Comparison of ENCODE assay signal across 20 cellular contexts in the genomic region with DNA sequence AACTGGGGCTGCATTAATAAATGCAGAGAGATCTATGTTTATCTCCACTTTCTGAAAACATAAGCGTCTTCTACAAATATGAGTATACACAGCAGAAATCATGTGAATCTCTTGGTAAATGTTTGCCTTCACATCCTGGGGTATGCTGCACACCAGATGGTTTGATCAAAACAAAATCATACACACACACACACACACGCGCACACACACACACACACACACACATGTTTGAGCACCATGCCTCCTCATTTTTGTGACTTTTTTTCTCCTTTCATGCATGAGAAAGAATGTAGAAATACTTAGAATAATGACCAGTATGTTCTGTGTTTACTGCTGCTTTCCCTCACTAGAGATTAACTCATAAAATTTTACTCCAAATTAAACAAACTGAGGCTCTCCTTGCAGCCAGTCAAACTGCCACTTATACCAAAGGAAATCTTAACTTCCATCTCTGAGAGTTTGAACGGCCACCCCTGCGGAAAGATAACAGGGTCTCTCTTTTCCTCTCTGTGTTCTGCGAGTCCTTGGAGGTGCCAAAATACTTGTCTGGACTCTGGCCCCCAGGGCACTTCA.
DNase-seq lines count a peak whose midpoint lies in the region; ATAC-seq, FAIRE-seq and TF ChIP-seq lines count a peak whose summit lies in the region.
"Had no signal": no experiment of that assay in that cellular context is flagged by ENCODE, and none has a peak within 500 bp of the region (broad histone marks: within the 10 kb centered on the region; RNA-seq: fewer than 3 reads in every experiment).

No MANE protein-coding gene starts in this region.

- no peaks in the 10 kb centered on the region for H3K27me3 Mint-ChIP-seq in osteocyte (ENCODE audit: unreplicated experiment)

- H3K9me3 ChIP-seq in cardiac muscle cell (ENCODE audit: low read depth) (no peaks in the 10 kb centered on the region), endothelial cell of umbilical vein (replicated peaks; ENCODE audit: control insufficient read depth, insufficient read depth, low read length) (no peaks in the 10 kb centered on the region), breast epithelium (no peaks in the 10 kb centered on the region), gastrocnemius medialis (no peaks in the 10 kb centered on the region)
- H3K9me3 ChIP-seq: esophagus squamous epithelium, pancreas, spleen had no signal

- H3K27me3 ChIP-seq in cardiac muscle cell (no peaks in the 10 kb centered on the region), endothelial cell of umbilical vein (ENCODE audit: control insufficient read depth in 2 of 2, insufficient read depth in 2 of 2, low read length in 2 of 2) (no peaks in the 10 kb centered on the region), breast epithelium (no peaks in the 10 kb centered on the region), gastrocnemius medialis (no peaks in the 10 kb centered on the region)
- H3K27me3 ChIP-seq: esophagus squamous epithelium, heart left ventricle, pancreas had no signal

- POLR2A ChIA-PET in endothelial cell of umbilical vein (lab: Charles Lee): no interaction called here

- H3K4me2 ChIP-seq in endothelial cell of umbilical vein (ENCODE audit: insufficient read depth, low read length): no peak overlapping the region

- CTCF ChIA-PET in endothelial cell of umbilical vein (lab: Charles Lee): no interaction called here

- peaks cover 8% of the 10 kb centered on the region for H3K36me3 Mint-ChIP-seq in osteocyte (ENCODE audit: unreplicated experiment)
- H3K36me3 Mint-ChIP-seq: stimulated activated effector memory CD8-positive, alpha-beta T cell treated with anti-CD3 and anti-CD28 coated beads, Interleukin-12 subunit alpha, Interleukin-12 subunit beta, amount 100 ng/mL, for 72 hours had no signal

- in situ Hi-C loops in gastrocnemius medialis (cut with MboI; ENCODE audit: low sequenced_read_pairs in 4 of 4): loop anchor here in 1 of 4 donors (25.0 kb wide), 1 partner anchor 119 kb away; no protein-coding TSS in a partner anchor

- no peaks in the 10 kb centered on the region for H4K20me1 ChIP-seq in endothelial cell of umbilical vein (replicated peaks; ENCODE audit: control insufficient read depth, extremely low read depth, insufficient read depth, low read length)

- no peaks in the 10 kb centered on the region for H3K9me1 ChIP-seq in endothelial cell of umbilical vein (replicated peaks; ENCODE audit: control insufficient read depth, extremely low read depth, insufficient read depth, low read length)

- no peaks in the 10 kb centered on the region for H3K79me2 ChIP-seq in endothelial cell of umbilical vein (ENCODE audit: control insufficient read depth, insufficient read depth, low read length)

- intact Hi-C loops in Right ventricle myocardium inferior (cut with DNase I) (loop anchor here (5.0 kb wide), 1 partner anchor 164 kb away; no protein-coding TSS in a partner anchor), endothelial cell of umbilical vein (cut with micrococcal nuclease) (no loop called here), breast epithelium (cut with DNase I; ENCODE audit: low total_unique reads) (no loop called here), gastrocnemius medialis (cut with DNase I; ENCODE audit: low total_unique reads) (no loop called here)

- no peak for DNase-seq in cardiac muscle cell (ENCODE audit: low read depth in 1 of 2, low spot score in 1 of 2)
- no peak for DNase-seq in Right ventricle myocardium inferior (ENCODE audit: missing footprints)
- peak; percentile 23 for DNase-seq in endothelial cell of umbilical vein (ENCODE audit: low read depth, low spot score)
- no peak for DNase-seq in osteocyte (ENCODE audit: extremely low spot score, unreplicated experiment)
- DNase-seq in omental fat pad (ENCODE audit: low spot score): no peak
- DNase-seq in breast epithelium (ENCODE audit: low spot score in 2 of 2): no peak
- no peak for DNase-seq in NCI-H2196 (lab: John Stamatoyannopoulos, UW; ENCODE audit: unreplicated experiment)
- no peak for DNase-seq in gastrocnemius medialis
- DNase-seq: activated CD4-positive, CD25-positive, alpha-beta regulatory T cell treated with anti-CD3 and anti-CD28 coated beads, Interleukin-2, amount 50 U/mL, for 72 hours; activated effector memory CD4-positive, alpha-beta T cell treated with anti-CD3 and anti-CD28 coated beads, Interleukin-2, amount 50 U/mL, for 16 hours; cortex of kidney; esophagus squamous epithelium; heart left ventricle; islet precursor cell; MV-4-11; pancreas; spleen had no signal

- H3K27ac Mint-ChIP-seq in osteocyte (ENCODE audit: unreplicated experiment): peak overlapping the region; percentile 90
- H3K27ac Mint-ChIP-seq: stimulated activated effector memory CD8-positive, alpha-beta T cell treated with anti-CD3 and anti-CD28 coated beads, Interleukin-12 subunit alpha, Interleukin-12 subunit beta, amount 100 ng/mL, for 72 hours; T-helper 2 cell treated with Interferon-gamma antibody and Interleukin-4, amounts not matched to agents 5 μg/mL and 100 μg/mL, for 36 hours had no signal

- H3K4me1 ChIP-seq in cardiac muscle cell (ENCODE audit: low read depth) (peaks cover 46% of the 10 kb centered on the region), endothelial cell of umbilical vein (ENCODE audit: control insufficient read depth, extremely low read depth, insufficient read depth, low read length) (peaks cover 5% of the 10 kb centered on the region), breast epithelium (no peaks in the 10 kb centered on the region), gastrocnemius medialis (no peaks in the 10 kb centered on the region)
- H3K4me1 ChIP-seq: esophagus squamous epithelium, pancreas had no signal

- no peak overlapping the region for H3K4me3 Mint-ChIP-seq in osteocyte (ENCODE audit: unreplicated experiment)
- H3K4me3 Mint-ChIP-seq: stimulated activated effector memory CD8-positive, alpha-beta T cell treated with anti-CD3 and anti-CD28 coated beads, Interleukin-12 subunit alpha, Interleukin-12 subunit beta, amount 100 ng/mL, for 72 hours; T-helper 2 cell treated with Interferon-gamma antibody and Interleukin-4, amounts not matched to agents 5 μg/mL and 100 μg/mL, for 36 hours had no signal

- TF ChIP-seq CTCF in cardiac muscle cell (IDR thresholded peaks at IDR 0.05; ENCODE audit: low read depth, low read length): no peak
- TF ChIP-seq CTCF in endothelial cell of umbilical vein (IDR thresholded peaks at IDR 0.05; ENCODE audit: extremely low read depth in 1 of 2, insufficient read depth in 1 of 2, low read depth in 1 of 2, low read length in 2 of 2): no peak
- no peak for TF ChIP-seq CTCF in osteocyte (IDR thresholded peaks at IDR 0.05)
- TF ChIP-seq CTCF in omental fat pad (IDR thresholded peaks at IDR 0.05): no peak
- TF ChIP-seq CTCF in breast epithelium (IDR thresholded peaks at IDR 0.05): no peak
- TF ChIP-seq CTCF in gastrocnemius medialis (IDR thresholded peaks at IDR 0.05 in 4 of 5, conservative IDR thresholded peaks at IDR 0.05 in 1 of 5): no peak

- H3K4me3 ChIP-seq in cardiac muscle cell (no peak overlapping the region), endothelial cell of umbilical vein (replicated peaks in 1 of 3; ENCODE audit: insufficient read depth in 1 of 3, low read depth in 1 of 3, low read length in 3 of 3) (no peak overlapping the region), breast epithelium (no peak overlapping the region), gastrocnemius medialis (no peak overlapping the region)
- H3K4me3 ChIP-seq: esophagus squamous epithelium, heart left ventricle, pancreas, spleen had no signal

- H3K36me3 ChIP-seq in cardiac muscle cell (no peaks in the 10 kb centered on the region), endothelial cell of umbilical vein (ENCODE audit: control insufficient read depth in 2 of 2, extremely low read depth in 1 of 2, insufficient read depth in 2 of 2, low read length in 2 of 2) (no peaks in the 10 kb centered on the region), breast epithelium (no peaks in the 10 kb centered on the region), gastrocnemius medialis (no peaks in the 10 kb centered on the region)
- H3K36me3 ChIP-seq: esophagus squamous epithelium, heart left ventricle, pancreas, spleen had no signal

- BruUV-seq in endothelial cell of umbilical vein (replicated peaks; lab: Mats Ljungman, UMichigan): no TSS peak

- dilution Hi-C loops in endothelial cell of umbilical vein (cut with MboI; ENCODE audit: extremely low pct_ligation_motif_present, low sequenced_read_pairs): no loop called here

- H3K9me3 Mint-ChIP-seq in osteocyte (ENCODE audit: unreplicated experiment): peaks cover 15% of the 10 kb centered on the region
- H3K9me3 Mint-ChIP-seq: stimulated activated effector memory CD8-positive, alpha-beta T cell treated with anti-CD3 and anti-CD28 coated beads, Interleukin-12 subunit alpha, Interleukin-12 subunit beta, amount 100 ng/mL, for 72 hours; T-helper 2 cell treated with Interferon-gamma antibody and Interleukin-4, amounts not matched to agents 5 μg/mL and 100 μg/mL, for 36 hours had no signal

- H3K9ac ChIP-seq in endothelial cell of umbilical vein (replicated peaks; ENCODE audit: extremely low read depth, insufficient read depth, low read length): no peak overlapping the region

- H2AFZ ChIP-seq in endothelial cell of umbilical vein (ENCODE audit: low read depth, low read length): no peak overlapping the region

- FAIRE-seq in endothelial cell of umbilical vein (lab: Jason Lieb, UNC): no peak
- FAIRE-seq: pancreas had no signal

- ATAC-seq in Right ventricle myocardium inferior (no peak), omental fat pad (ENCODE audit: low FRiP score) (no peak), gastrocnemius medialis (no peak)
- ATAC-seq: heart left ventricle; pancreas; stimulated activated effector memory CD8-positive, alpha-beta T cell treated with anti-CD3 and anti-CD28 coated beads, Interleukin-12 subunit alpha, Interleukin-12 subunit beta, amount 100 ng/mL, for 72 hours had no signal

- TF ChIP-seq POLR2A in endothelial cell of umbilical vein (IDR thresholded peaks at IDR 0.05; ENCODE audit: low read depth, low read length) (no peak), breast epithelium (IDR thresholded peaks at IDR 0.05) (no peak), gastrocnemius medialis (IDR thresholded peaks at IDR 0.05) (no peak)

- peaks cover 58% of the 10 kb centered on the region for H3K4me1 Mint-ChIP-seq in osteocyte (ENCODE audit: unreplicated experiment)
- H3K4me1 Mint-ChIP-seq: stimulated activated effector memory CD8-positive, alpha-beta T cell treated with anti-CD3 and anti-CD28 coated beads, Interleukin-12 subunit alpha, Interleukin-12 subunit beta, amount 100 ng/mL, for 72 hours had no signal

- H3K27ac ChIP-seq in cardiac muscle cell: peak overlapping the region; percentile 5
- no peak overlapping the region for H3K27ac ChIP-seq in endothelial cell of umbilical vein (ENCODE audit: insufficient read depth, low read depth, low read length)
- no peak overlapping the region for H3K27ac ChIP-seq in breast epithelium
- no peak overlapping the region for H3K27ac ChIP-seq in gastrocnemius medialis
- H3K27ac ChIP-seq: esophagus squamous epithelium, pancreas, RWPE1, spleen had no signal

TF ChIP-seq in endothelial cell of umbilical vein, 7 proteins besides CTCF, POLR2A, EP300 and RAD21 (continues in another document):
- TF ChIP-seq EZH2 (IDR thresholded peaks at IDR 0.05; ENCODE audit: borderline replicate concordance, low read depth, low read length, severe bottlenecking) (no peak), JUN (IDR thresholded peaks at IDR 0.05; ENCODE audit: borderline replicate concordance, insufficient read depth, insufficient read length, low read depth) (no peak), MYC (IDR thresholded peaks at IDR 0.05; ENCODE audit: low read depth, low read length) (no peak)
